ENCODE assay signal across 1 cellular context in genomic region chrX:40867352-40867751, GRCh38.
TF ChIP-seq lines count a peak whose summit lies in the region.

No MANE protein-coding gene starts in this region.

TF ChIP-seq in HEK293, 187 proteins besides CTCF, POLR2A, EP300 and RAD21 (continued from another document):
- no peak for TF ChIP-seq PRDM10 (tag by site-specific recombination; IDR thresholded peaks at IDR 0.05)
